In genomic region chr4:127604949-127605709, GRCh38 we compare ENCODE assay signal across 8 cellular contexts. TPM values are rescaled to one million over a fixed set of nuclear protein-coding genes. Genes with fewer than 3 reads are reported as not detected.
A peak's percentile ranks its signal among the peaks of the same experiment; 100 is the strongest.
DNase-seq lines count a peak whose midpoint lies in the region; ATAC-seq and TF ChIP-seq lines count a peak whose summit lies in the region.

No MANE protein-coding gene starts in this region.

- no peak overlapping the region for H3K4me3 ChIP-seq in mammary epithelial cell (replicated peaks in 1 of 3; ENCODE audit: insufficient read depth in 1 of 3, low read depth in 2 of 3, low read length in 3 of 3)
- no peak overlapping the region for H3K4me3 ChIP-seq in lower lobe of right lung

- ATAC-seq in lower lobe of right lung (no peak), GM21529 (IDR thresholded peaks at IDR 0.05; ENCODE audit: unreplicated experiment) (no peak), HG02763 (IDR thresholded peaks at IDR 0.05; ENCODE audit: unreplicated experiment) (no peak), GM19452 (IDR thresholded peaks at IDR 0.05; ENCODE audit: unreplicated experiment) (no peak)

- intact Hi-C loops in mammary epithelial cell (cut with micrococcal nuclease) (loop anchor here (1.0 to 5.0 kb wide), 2 partner anchors 127 to 362 kb away; partner anchors contain the start of genes ABHD18 and MFSD8), lower lobe of right lung (cut with DNase I) (loop anchor here (5.0 kb wide), 1 partner anchor 127 kb away; the partner anchor contains the start of gene SLC25A31)

- H3K36me3 ChIP-seq in mammary epithelial cell (ENCODE audit: insufficient read depth, low read length) (no peaks in the 10 kb centered on the region), lower lobe of right lung (no peaks in the 10 kb centered on the region)

- H4K20me1 ChIP-seq in mammary epithelial cell (ENCODE audit: insufficient read depth, low read length), result no peaks in the 10 kb centered on the region

- H3K9me3 ChIP-seq in mammary epithelial cell (replicated peaks; ENCODE audit: insufficient read depth, low read length) (no peaks in the 10 kb centered on the region), lower lobe of right lung (no peaks in the 10 kb centered on the region)

- no peaks in the 10 kb centered on the region for H3K4me1 ChIP-seq in mammary epithelial cell (ENCODE audit: insufficient read depth, low read length)
- H3K4me1 ChIP-seq in lower lobe of right lung, result no peaks in the 10 kb centered on the region

- TF ChIP-seq CTCF in GM12873 (IDR thresholded peaks at IDR 0.05; ENCODE audit: insufficient read depth, low read depth, low read length, missing control alignments) (peak; percentile 21), mammary epithelial cell (conservative IDR thresholded peaks at IDR 0.05 in 1 of 2, IDR thresholded peaks at IDR 0.05 in 1 of 2; ENCODE audit: extremely low read depth in 1 of 2, insufficient read depth in 1 of 2, low read depth in 1 of 2, low read length in 2 of 2) (peak; percentile 28 to 46), lower lobe of right lung (IDR thresholded peaks at IDR 0.05) (peak; percentile 50)

- H3K27ac ChIP-seq in mammary epithelial cell (ENCODE audit: insufficient read depth, low read depth, low read length) (no peak overlapping the region), lower lobe of right lung (no peak overlapping the region)

- H2AFZ ChIP-seq in mammary epithelial cell (ENCODE audit: low read depth, low read length), result peak overlapping the region; percentile 31

- H3K79me2 ChIP-seq in mammary epithelial cell (ENCODE audit: insufficient read depth, low read length), result no peaks in the 10 kb centered on the region

- peak; percentile 76 for DNase-seq in NCI-H345 (lab: John Stamatoyannopoulos, UW)
- peak; percentile 12 for DNase-seq in mammary epithelial cell
- no peak for DNase-seq in lower lobe of right lung
- no peak for DNase-seq in stimulated activated CD8-positive, alpha-beta memory T cell treated with anti-CD3 and anti-CD28 coated beads, Interleukin-4, amount 100 ng/mL, for 48 hours

- dilution Hi-C loops in mammary epithelial cell (cut with HindIII; ENCODE audit: low sequenced_read_pairs), result no loop called here

- CTCF ChIA-PET in mammary epithelial cell (lab: Charles Lee; ENCODE audit: low non-redundant PET), result no interaction called here

- no TSS peak for BruUV-seq in mammary epithelial cell (replicated peaks; lab: Mats Ljungman, UMichigan)

- WGBS in mammary epithelial cell (ENCODE audit: low coverage, missing lambda C conversion rate), result 24% methylated on average over 6 of the region's 6 CpGs

- in situ Hi-C loops in mammary epithelial cell (cut with MboI; ENCODE audit: low sequenced_read_pairs in 2 of 2), result loop anchor here (5.0 kb wide), 1 partner anchor 127 kb away; the partner anchor contains the start of gene SLC25A31 (in 2 of the 2)

- no peaks in the 10 kb centered on the region for H3K27me3 ChIP-seq in mammary epithelial cell (ENCODE audit: insufficient read depth, low read length)
- peaks cover 4% of the 10 kb centered on the region for H3K27me3 ChIP-seq in lower lobe of right lung (ENCODE audit: low read depth)

- H3K9ac ChIP-seq in mammary epithelial cell (ENCODE audit: insufficient read depth, low read length), result no peak overlapping the region

- H3K4me2 ChIP-seq in mammary epithelial cell (ENCODE audit: insufficient read depth, low read depth, low read length), result no peak overlapping the region

RNA-seq across cellular contexts. Expression of gene INTU, which starts 27.6 kb away (rescaled TPM):
- total RNA-seq in mammary epithelial cell (10 to 100 TPM in 1 of 2 donors, 1 to 10 TPM in 1; 6.3 to 25.5 TPM), lower lobe of right lung (11.1 TPM)
- polyA plus RNA-seq in mammary epithelial cell, result 1.8 TPM
- polyA minus RNA-seq in mammary epithelial cell, result 9.0 TPM

Comparison
In these comparisons a context has a peak if more than half of its experiments do, and no peak if none do; other contexts are left out.
1. DNase-seq: peak in NCI-H345 (single experiment) and mammary epithelial cell (single experiment); none in lower lobe of right lung (single experiment) and stimulated activated CD8-positive, alpha-beta memory T cell treated with anti-CD3 and anti-CD28 coated beads, Interleukin-4, amount 100 ng/mL, for 48 hours (single experiment).
2. Peak in every context shown above with its lines, with median percentiles within 50 percentile points of each other: CTCF ChIP-seq.